ENCODE assay signal across 1 cellular context in the genomic region with DNA sequence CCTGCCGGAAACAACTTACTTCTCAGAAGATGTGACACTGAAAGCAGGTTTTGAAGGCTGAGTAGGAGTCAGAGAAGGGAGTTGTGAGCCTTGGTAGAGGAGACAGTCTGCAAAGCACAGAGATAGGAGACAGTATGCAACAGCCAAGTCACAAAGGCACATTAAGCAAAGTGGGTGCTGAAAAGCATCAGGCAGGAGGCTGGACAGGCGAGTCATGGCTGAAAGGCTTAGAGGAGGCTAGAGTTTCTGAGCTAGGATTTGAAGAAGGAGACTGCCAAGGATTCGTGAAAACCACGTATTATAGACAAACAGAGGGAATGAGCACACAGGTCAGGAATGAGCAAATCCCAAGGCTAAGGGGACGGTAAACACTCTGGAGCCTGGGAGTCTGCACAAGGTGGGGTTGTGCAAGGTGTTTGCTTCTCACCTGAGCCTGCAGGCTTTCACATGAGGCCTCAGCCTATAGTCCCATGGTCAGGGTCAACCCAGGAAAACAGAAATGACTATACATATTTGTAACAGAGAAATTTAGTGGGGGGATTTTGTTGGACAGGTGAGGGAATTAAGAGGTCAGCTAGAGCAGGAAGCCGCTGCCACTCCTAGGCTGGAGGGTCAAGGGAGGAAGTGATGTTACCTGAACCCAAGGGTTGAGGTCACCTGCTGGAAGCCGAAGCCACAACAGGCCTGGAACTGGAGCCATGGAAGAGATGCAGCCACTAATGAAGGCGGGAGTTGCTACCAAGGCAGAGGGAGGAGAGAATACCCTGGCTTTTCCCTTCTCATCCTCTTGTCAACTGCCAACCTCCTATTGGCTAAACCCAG.
TF ChIP-seq lines count a peak whose summit lies in the region.

No MANE protein-coding gene starts in this region.

TF ChIP-seq in GM23338, 12 proteins besides CTCF, POLR2A, EP300 and RAD21 (continued from another document):
- TF ChIP-seq, protein P1, sequence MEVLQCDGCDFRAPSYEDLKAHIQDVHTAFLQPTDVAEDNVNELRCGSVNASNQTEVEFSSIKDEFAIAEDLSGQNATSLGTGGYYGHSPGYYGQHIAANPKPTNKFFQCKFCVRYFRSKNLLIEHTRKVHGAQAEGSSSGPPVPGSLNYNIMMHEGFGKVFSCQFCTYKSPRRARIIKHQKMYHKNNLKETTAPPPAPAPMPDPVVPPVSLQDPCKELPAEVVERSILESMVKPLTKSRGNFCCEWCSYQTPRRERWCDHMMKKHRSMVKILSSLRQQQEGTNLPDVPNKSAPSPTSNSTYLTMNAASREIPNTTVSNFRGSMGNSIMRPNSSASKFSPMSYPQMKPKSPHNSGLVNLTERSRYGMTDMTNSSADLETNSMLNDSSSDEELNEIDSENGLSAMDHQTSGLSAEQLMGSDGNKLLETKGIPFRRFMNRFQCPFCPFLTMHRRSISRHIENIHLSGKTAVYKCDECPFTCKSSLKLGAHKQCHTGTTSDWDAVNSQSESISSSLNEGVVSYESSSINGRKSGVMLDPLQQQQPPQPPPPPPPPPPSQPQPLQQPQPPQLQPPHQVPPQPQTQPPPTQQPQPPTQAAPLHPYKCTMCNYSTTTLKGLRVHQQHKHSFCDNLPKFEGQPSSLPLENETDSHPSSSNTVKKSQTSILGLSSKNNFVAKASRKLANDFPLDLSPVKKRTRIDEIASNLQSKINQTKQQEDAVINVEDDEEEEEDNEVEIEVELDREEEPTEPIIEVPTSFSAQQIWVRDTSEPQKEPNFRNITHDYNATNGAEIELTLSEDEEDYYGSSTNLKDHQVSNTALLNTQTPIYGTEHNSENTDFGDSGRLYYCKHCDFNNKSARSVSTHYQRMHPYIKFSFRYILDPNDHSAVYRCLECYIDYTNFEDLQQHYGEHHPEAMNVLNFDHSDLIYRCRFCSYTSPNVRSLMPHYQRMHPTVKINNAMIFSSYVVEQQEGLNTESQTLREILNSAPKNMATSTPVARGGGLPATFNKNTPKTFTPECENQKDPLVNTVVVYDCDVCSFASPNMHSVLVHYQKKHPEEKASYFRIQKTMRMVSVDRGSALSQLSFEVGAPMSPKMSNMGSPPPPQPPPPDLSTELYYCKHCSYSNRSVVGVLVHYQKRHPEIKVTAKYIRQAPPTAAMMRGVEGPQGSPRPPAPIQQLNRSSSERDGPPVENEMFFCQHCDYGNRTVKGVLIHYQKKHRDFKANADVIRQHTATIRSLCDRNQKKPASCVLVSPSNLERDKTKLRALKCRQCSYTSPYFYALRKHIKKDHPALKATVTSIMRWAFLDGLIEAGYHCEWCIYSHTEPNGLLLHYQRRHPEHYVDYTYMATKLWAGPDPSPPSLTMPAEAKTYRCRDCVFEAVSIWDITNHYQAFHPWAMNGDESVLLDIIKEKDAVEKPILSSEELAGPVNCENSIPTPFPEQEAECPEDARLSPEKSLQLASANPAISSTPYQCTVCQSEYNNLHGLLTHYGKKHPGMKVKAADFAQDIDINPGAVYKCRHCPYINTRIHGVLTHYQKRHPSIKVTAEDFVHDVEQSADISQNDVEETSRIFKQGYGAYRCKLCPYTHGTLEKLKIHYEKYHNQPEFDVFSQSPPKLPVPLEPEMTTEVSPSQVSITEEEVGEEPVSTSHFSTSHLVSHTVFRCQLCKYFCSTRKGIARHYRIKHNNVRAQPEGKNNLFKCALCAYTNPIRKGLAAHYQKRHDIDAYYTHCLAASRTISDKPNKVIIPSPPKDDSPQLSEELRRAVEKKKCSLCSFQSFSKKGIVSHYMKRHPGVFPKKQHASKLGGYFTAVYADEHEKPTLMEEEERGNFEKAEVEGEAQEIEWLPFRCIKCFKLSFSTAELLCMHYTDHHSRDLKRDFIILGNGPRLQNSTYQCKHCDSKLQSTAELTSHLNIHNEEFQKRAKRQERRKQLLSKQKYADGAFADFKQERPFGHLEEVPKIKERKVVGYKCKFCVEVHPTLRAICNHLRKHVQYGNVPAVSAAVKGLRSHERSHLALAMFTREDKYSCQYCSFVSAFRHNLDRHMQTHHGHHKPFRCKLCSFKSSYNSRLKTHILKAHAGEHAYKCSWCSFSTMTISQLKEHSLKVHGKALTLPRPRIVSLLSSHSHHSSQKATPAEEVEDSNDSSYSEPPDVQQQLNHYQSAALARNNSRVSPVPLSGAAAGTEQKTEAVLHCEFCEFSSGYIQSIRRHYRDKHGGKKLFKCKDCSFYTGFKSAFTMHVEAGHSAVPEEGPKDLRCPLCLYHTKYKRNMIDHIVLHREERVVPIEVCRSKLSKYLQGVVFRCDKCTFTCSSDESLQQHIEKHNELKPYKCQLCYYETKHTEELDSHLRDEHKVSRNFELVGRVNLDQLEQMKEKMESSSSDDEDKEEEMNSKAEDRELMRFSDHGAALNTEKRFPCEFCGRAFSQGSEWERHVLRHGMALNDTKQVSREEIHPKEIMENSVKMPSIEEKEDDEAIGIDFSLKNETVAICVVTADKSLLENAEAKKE (CRISPR knock-in tag; IDR thresholded peaks at IDR 0.05), result no peak
- no peak for TF ChIP-seq ZNF331 (CRISPR knock-in tag; IDR thresholded peaks at IDR 0.05; ENCODE audit: low read depth)
